23 cellular contexts compared by ENCODE assay signal in genomic region chr3:115281697-115282685, GRCh38.
"Had no signal": no experiment of that assay in that cellular context is flagged by ENCODE, and none has a peak within 500 bp of the region (broad histone marks: within the 10 kb centered on the region; RNA-seq: fewer than 3 reads in every experiment).

No MANE protein-coding gene starts in this region.

- H3K9me3 Mint-ChIP-seq: activated naive CD4-positive, alpha-beta T cell treated with anti-CD3 and anti-CD28 coated beads, Interleukin-2, amount 10 ng/mL, durations not matched to agents 7 days and 5 days; nephron progenitor cell had no signal

- H3K4me1 ChIP-seq: esophagus squamous epithelium had no signal

- H3K27ac Mint-ChIP-seq: activated naive CD4-positive, alpha-beta T cell treated with anti-CD3 and anti-CD28 coated beads, Interleukin-2, amount 10 ng/mL, durations not matched to agents 7 days and 5 days; activated naive CD8-positive, alpha-beta T cell treated with anti-CD3 and anti-CD28 coated beads, Interleukin-2, amount 50 U/mL, for 24 hours; nephron progenitor cell had no signal

- H3K4me3 Mint-ChIP-seq: activated naive CD4-positive, alpha-beta T cell treated with anti-CD3 and anti-CD28 coated beads, Interleukin-2, amount 10 ng/mL, durations not matched to agents 7 days and 5 days; activated naive CD8-positive, alpha-beta T cell treated with anti-CD3 and anti-CD28 coated beads, Interleukin-2, amount 50 U/mL, for 24 hours; activated T-cell treated with anti-CD3 and anti-CD28 coated beads, Interleukin-2, amount 50 U/mL, for 4 hours; nephron progenitor cell had no signal

- H3K27ac ChIP-seq: esophagus squamous epithelium, tibial artery had no signal

- H3K4me3 ChIP-seq: esophagus squamous epithelium, lung, tibial artery had no signal

- H3K9me3 ChIP-seq: esophagus squamous epithelium, tibial artery had no signal

- H3K27me3 ChIP-seq: esophagus squamous epithelium, tibial artery had no signal

- DNase-seq: activated CD4-positive, alpha-beta T cell treated with anti-CD3 and anti-CD28 coated beads, Interleukin-2, amount 50 U/mL, for 1 hour; activated CD4-positive, CD25-positive, alpha-beta regulatory T cell treated with anti-CD3 and anti-CD28 coated beads, Interleukin-2, amount 50 U/mL, for 72 hours; activated CD8-positive, alpha-beta memory T cell treated with anti-CD3 and anti-CD28 coated beads, Interleukin-2, amount 50 U/mL, for 4 hours; activated naive CD4-positive, alpha-beta T cell treated with anti-CD3 and anti-CD28 coated beads, Interleukin-2, amount 10 ng/mL, durations not matched to agents 7 days and 5 days; activated naive CD8-positive, alpha-beta T cell treated with anti-CD3 and anti-CD28 coated beads, Interleukin-2, amount 50 U/mL, for 24 hours; activated T-cell treated with anti-CD3 and anti-CD28 coated beads, Interleukin-2, amount 50 U/mL, for 4 hours; dermis blood vessel endothelial cell; effector memory CD4-positive, alpha-beta T cell; esophagus squamous epithelium; foreskin melanocyte; nephron progenitor cell; nucleus accumbens; posterior cingulate gyrus; retina; stimulated activated CD4-positive, alpha-beta T cell treated with anti-CD3 and anti-CD28 coated beads, Interleukin-12 subunit alpha, Interleukin-12 subunit beta, amount 100 ng/mL, for 4 hours; stimulated activated CD4-positive, alpha-beta T cell treated with anti-CD3 and anti-CD28 coated beads, Interleukin-1b, Interleukin-23, amount 100 ng/mL, for 48 hours; stimulated activated CD8-positive, alpha-beta memory T cell treated with anti-CD3 and anti-CD28 coated beads, Interleukin-4, amount 100 ng/mL, for 48 hours; stimulated activated naive CD4-positive, alpha-beta T cell treated with Interleukin-2 at 50 U/mL for 16 hours; T1000; tibial artery had no signal

- H3K36me3 ChIP-seq: esophagus squamous epithelium, tibial artery had no signal

- H3K4me1 Mint-ChIP-seq: activated naive CD8-positive, alpha-beta T cell treated with anti-CD3 and anti-CD28 coated beads, Interleukin-2, amount 50 U/mL, for 24 hours; nephron progenitor cell had no signal

- H3K36me3 Mint-ChIP-seq: activated naive CD4-positive, alpha-beta T cell treated with anti-CD3 and anti-CD28 coated beads, Interleukin-2, amount 10 ng/mL, durations not matched to agents 7 days and 5 days had no signal

- H3K27me3 Mint-ChIP-seq: activated naive CD4-positive, alpha-beta T cell treated with anti-CD3 and anti-CD28 coated beads, Interleukin-2, amount 10 ng/mL, durations not matched to agents 7 days and 5 days had no signal

- FAIRE-seq: keratinocyte, urothelium cell line had no signal
